Comparison of ENCODE assay signal across 1 cellular context in the genomic region with DNA sequence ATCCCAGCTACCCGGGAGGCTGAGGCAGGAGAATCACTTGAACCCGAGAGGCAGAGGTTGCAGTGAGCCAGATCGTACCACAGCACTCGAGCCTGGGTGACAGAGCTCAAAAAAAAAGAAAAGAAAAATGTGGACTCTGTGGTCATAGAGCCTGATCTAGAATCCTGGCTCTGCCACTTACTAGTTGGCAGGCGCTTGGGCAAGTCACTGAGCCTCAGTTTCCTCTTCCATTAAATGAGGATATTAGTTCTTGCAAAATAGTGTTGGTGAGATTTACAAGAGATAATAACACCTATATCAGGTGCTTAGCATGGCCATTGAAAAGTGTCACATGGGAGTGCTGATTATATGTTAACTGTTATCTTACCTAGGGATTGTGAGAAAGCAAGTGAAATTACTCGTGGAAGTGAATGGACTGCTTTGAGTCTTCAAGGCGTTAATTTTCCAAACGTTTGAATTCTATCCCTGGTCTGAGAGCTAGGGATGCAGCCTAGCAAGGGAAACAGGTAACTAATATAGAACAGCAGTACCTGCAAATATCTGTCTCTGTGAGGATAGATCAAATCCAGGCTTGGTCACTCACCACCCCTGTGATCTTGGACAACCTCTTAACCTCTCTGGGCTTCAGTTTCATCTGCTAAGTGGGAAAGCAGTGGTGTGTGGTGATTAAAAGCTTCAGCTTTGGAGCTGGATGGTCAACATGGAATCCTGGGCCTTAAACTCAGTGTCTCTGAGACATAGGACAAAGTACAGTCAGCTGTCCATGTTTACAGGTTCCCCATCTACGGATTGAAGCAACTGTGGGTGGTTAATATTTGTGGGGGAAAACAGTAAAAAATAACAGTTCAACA.
A peak's percentile ranks its signal among the peaks of the same experiment; 100 is the strongest.
TF ChIP-seq lines count a peak whose summit lies in the region.

No MANE protein-coding gene starts in this region.

TF ChIP-seq in HepG2, 621 proteins besides CTCF, POLR2A, EP300 and RAD21 (continued from another document and continues in another):
- TF ChIP-seq ZBTB21 (CRISPR knock-in tag; IDR thresholded peaks at IDR 0.05) (no peak), ZC3H13 (CRISPR knock-in tag; IDR thresholded peaks at IDR 0.05) (no peak), CREM (IDR thresholded peaks at IDR 0.05) (peak; percentile 61), CREM (CRISPR knock-in tag; IDR thresholded peaks at IDR 0.05) (no peak), KMT2B (CRISPR knock-in tag; IDR thresholded peaks at IDR 0.05) (0 out of 2 replicates have a peak, but pooled peaks have one; percentile 25), RBM22 (optimal IDR thresholded peaks at IDR 0.05; ENCODE audit: low read length) (no peak), RFX3 (CRISPR knock-in tag; IDR thresholded peaks at IDR 0.05) (no peak), ERF (CRISPR knock-in tag; IDR thresholded peaks at IDR 0.05) (no peak; the same call in 1 of the 2 replicates), ZNF234 (CRISPR knock-in tag; conservative IDR thresholded peaks at IDR 0.05) (no peak), HNF4A (CRISPR knock-in tag; IDR thresholded peaks at IDR 0.05) (peak; percentile 93), TOE1 (CRISPR knock-in tag; IDR thresholded peaks at IDR 0.05) (no peak), MEIS2 (CRISPR knock-in tag; IDR thresholded peaks at IDR 0.05) (no peak), ARNT2 (CRISPR knock-in tag; IDR thresholded peaks at IDR 0.05; ENCODE audit: low read depth) (no peak), SMC3 (IDR thresholded peaks at IDR 0.05; ENCODE audit: low read length) (no peak), GZF1 (CRISPR knock-in tag; IDR thresholded peaks at IDR 0.05) (no peak), ZNF282 (IDR thresholded peaks at IDR 0.05; ENCODE audit: partially characterized antibody) (no peak), TCF12 (IDR thresholded peaks at IDR 0.05) (no peak), TCF12 (CRISPR knock-in tag; IDR thresholded peaks at IDR 0.05) (no peak), GABPB1 (CRISPR knock-in tag; IDR thresholded peaks at IDR 0.05) (no peak; the same call in 1 of the 2 replicates), SOX13 (IDR thresholded peaks at IDR 0.05) (no peak), SOX13 (CRISPR knock-in tag; conservative IDR thresholded peaks at IDR 0.05 in 1 of 2, IDR thresholded peaks at IDR 0.05 in 1 of 2) (peak in 1 of 2 experiments; percentile 46; a peak in 1 of 4 replicates), YY1 (IDR thresholded peaks at IDR 0.05; ENCODE audit: insufficient read depth, insufficient replicate concordance, low read depth, low read length) (peak; percentile 20), GTF3A (CRISPR knock-in tag; conservative IDR thresholded peaks at IDR 0.05) (no peak), CEBPG (CRISPR knock-in tag; IDR thresholded peaks at IDR 0.05) (peak; percentile 65), POLR2AphosphoS2 (IDR thresholded peaks at IDR 0.05; ENCODE audit: low read depth, low read length) (no peak), SAP130 (CRISPR knock-in tag; IDR thresholded peaks at IDR 0.05; ENCODE audit: low read depth) (peak; percentile 90), SOX5 (CRISPR knock-in tag; IDR thresholded peaks at IDR 0.05; ENCODE audit: borderline replicate concordance) (peak; percentile 40; the same call in 1 of the 2 replicates), ZSCAN9 (CRISPR knock-in tag; IDR thresholded peaks at IDR 0.05; ENCODE audit: borderline replicate concordance) (peak; percentile 45; the same call in 1 of the 2 replicates), ZNF24 (IDR thresholded peaks at IDR 0.05) (no peak), POGZ (CRISPR knock-in tag; IDR thresholded peaks at IDR 0.05) (peak; percentile 32; the same call in 1 of the 2 replicates), RAD51 (IDR thresholded peaks at IDR 0.05; ENCODE audit: borderline replicate concordance) (no peak)
- TF ChIP-seq, protein P1, sequence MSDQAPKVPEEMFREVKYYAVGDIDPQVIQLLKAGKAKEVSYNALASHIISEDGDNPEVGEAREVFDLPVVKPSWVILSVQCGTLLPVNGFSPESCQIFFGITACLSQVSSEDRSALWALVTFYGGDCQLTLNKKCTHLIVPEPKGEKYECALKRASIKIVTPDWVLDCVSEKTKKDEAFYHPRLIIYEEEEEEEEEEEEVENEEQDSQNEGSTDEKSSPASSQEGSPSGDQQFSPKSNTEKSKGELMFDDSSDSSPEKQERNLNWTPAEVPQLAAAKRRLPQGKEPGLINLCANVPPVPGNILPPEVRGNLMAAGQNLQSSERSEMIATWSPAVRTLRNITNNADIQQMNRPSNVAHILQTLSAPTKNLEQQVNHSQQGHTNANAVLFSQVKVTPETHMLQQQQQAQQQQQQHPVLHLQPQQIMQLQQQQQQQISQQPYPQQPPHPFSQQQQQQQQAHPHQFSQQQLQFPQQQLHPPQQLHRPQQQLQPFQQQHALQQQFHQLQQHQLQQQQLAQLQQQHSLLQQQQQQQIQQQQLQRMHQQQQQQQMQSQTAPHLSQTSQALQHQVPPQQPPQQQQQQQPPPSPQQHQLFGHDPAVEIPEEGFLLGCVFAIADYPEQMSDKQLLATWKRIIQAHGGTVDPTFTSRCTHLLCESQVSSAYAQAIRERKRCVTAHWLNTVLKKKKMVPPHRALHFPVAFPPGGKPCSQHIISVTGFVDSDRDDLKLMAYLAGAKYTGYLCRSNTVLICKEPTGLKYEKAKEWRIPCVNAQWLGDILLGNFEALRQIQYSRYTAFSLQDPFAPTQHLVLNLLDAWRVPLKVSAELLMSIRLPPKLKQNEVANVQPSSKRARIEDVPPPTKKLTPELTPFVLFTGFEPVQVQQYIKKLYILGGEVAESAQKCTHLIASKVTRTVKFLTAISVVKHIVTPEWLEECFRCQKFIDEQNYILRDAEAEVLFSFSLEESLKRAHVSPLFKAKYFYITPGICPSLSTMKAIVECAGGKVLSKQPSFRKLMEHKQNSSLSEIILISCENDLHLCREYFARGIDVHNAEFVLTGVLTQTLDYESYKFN (CRISPR knock-in tag; conservative IDR thresholded peaks at IDR 0.05), result peak; percentile 84
- TF ChIP-seq, protein P2, sequence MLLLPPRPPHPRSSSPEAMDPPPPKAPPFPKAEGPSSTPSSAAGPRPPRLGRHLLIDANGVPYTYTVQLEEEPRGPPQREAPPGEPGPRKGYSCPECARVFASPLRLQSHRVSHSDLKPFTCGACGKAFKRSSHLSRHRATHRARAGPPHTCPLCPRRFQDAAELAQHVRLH (CRISPR knock-in tag; IDR thresholded peaks at IDR 0.05; ENCODE audit: borderline replicate concordance, low read depth), result peak; percentile 26; the same call in 1 of the 2 replicates
- TF ChIP-seq, protein P3, sequence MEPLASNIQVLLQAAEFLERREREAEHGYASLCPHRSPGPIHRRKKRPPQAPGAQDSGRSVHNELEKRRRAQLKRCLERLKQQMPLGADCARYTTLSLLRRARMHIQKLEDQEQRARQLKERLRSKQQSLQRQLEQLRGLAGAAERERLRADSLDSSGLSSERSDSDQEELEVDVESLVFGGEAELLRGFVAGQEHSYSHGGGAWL (CRISPR knock-in tag; IDR thresholded peaks at IDR 0.05), result no peak
- TF ChIP-seq, protein P4, sequence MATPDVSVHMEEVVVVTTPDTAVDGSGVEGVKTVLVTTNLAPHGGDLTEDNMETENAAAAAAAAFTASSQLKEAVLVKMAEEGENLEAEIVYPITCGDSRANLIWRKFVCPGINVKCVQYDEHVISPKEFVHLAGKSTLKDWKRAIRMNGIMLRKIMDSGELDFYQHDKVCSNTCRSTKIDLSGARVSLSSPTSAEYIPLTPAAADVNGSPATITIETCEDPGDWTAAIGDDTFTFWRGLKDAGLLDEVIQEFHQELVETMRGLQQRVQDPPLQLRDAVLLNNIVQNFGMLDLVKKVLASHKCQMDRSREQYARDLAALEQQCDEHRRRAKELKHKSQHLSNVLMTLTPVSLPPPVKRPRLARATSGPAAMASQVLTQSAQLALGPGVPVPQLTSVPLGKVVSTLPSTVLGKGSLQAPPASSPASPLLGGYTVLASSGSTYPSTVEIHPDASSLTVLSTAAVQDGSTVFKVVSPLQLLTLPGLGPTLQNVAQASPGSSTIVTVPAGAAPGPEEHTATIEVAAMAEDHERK (CRISPR knock-in tag; IDR thresholded peaks at IDR 0.05; ENCODE audit: low read depth), result no peak
- TF ChIP-seq, protein P5, sequence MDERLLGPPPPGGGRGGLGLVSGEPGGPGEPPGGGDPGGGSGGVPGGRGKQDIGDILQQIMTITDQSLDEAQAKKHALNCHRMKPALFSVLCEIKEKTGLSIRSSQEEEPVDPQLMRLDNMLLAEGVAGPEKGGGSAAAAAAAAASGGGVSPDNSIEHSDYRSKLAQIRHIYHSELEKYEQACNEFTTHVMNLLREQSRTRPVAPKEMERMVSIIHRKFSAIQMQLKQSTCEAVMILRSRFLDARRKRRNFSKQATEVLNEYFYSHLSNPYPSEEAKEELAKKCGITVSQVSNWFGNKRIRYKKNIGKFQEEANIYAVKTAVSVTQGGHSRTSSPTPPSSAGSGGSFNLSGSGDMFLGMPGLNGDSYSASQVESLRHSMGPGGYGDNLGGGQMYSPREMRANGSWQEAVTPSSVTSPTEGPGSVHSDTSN (CRISPR knock-in tag; IDR thresholded peaks at IDR 0.05), result no peak
- TF ChIP-seq, protein P6, sequence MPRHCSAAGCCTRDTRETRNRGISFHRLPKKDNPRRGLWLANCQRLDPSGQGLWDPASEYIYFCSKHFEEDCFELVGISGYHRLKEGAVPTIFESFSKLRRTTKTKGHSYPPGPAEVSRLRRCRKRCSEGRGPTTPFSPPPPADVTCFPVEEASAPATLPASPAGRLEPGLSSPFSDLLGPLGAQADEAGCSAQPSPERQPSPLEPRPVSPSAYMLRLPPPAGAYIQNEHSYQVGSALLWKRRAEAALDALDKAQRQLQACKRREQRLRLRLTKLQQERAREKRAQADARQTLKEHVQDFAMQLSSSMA (CRISPR knock-in tag; IDR thresholded peaks at IDR 0.05), result no peak
- TF ChIP-seq, protein P7, sequence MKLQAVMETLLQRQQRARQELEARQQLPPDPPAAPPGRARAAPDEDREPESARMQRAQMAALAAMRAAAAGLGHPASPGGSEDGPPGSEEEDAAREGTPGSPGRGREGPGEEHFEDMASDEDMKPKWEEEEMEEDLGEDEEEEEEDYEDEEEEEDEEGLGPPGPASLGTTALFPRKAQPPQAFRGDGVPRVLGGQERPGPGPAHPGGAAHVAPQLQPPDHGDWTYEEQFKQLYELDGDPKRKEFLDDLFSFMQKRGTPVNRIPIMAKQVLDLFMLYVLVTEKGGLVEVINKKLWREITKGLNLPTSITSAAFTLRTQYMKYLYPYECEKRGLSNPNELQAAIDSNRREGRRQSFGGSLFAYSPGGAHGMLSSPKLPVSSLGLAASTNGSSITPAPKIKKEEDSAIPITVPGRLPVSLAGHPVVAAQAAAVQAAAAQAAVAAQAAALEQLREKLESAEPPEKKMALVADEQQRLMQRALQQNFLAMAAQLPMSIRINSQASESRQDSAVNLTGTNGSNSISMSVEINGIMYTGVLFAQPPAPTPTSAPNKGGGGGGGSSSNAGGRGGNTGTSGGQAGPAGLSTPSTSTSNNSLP (IDR thresholded peaks at IDR 0.05; ENCODE audit: low read depth, low read length), result no peak
- TF ChIP-seq, protein P8, sequence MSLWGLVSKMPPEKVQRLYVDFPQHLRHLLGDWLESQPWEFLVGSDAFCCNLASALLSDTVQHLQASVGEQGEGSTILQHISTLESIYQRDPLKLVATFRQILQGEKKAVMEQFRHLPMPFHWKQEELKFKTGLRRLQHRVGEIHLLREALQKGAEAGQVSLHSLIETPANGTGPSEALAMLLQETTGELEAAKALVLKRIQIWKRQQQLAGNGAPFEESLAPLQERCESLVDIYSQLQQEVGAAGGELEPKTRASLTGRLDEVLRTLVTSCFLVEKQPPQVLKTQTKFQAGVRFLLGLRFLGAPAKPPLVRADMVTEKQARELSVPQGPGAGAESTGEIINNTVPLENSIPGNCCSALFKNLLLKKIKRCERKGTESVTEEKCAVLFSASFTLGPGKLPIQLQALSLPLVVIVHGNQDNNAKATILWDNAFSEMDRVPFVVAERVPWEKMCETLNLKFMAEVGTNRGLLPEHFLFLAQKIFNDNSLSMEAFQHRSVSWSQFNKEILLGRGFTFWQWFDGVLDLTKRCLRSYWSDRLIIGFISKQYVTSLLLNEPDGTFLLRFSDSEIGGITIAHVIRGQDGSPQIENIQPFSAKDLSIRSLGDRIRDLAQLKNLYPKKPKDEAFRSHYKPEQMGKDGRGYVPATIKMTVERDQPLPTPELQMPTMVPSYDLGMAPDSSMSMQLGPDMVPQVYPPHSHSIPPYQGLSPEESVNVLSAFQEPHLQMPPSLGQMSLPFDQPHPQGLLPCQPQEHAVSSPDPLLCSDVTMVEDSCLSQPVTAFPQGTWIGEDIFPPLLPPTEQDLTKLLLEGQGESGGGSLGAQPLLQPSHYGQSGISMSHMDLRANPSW (CRISPR knock-in tag; IDR thresholded peaks at IDR 0.05; ENCODE audit: borderline replicate concordance), result no peak
- TF ChIP-seq, protein P9, sequence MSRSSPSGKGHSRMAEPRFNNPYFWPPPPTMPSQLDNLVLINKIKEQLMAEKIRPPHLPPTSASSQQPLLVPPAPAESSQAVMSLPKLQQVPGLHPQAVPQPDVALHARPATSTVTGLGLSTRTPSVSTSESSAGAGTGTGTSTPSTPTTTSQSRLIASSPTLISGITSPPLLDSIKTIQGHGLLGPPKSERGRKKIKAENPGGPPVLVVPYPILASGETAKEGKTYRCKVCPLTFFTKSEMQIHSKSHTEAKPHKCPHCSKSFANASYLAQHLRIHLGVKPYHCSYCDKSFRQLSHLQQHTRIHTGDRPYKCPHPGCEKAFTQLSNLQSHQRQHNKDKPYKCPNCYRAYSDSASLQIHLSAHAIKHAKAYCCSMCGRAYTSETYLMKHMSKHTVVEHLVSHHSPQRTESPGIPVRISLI (CRISPR knock-in tag; IDR thresholded peaks at IDR 0.05; ENCODE audit: borderline replicate concordance), result no peak
- TF ChIP-seq, protein P10, sequence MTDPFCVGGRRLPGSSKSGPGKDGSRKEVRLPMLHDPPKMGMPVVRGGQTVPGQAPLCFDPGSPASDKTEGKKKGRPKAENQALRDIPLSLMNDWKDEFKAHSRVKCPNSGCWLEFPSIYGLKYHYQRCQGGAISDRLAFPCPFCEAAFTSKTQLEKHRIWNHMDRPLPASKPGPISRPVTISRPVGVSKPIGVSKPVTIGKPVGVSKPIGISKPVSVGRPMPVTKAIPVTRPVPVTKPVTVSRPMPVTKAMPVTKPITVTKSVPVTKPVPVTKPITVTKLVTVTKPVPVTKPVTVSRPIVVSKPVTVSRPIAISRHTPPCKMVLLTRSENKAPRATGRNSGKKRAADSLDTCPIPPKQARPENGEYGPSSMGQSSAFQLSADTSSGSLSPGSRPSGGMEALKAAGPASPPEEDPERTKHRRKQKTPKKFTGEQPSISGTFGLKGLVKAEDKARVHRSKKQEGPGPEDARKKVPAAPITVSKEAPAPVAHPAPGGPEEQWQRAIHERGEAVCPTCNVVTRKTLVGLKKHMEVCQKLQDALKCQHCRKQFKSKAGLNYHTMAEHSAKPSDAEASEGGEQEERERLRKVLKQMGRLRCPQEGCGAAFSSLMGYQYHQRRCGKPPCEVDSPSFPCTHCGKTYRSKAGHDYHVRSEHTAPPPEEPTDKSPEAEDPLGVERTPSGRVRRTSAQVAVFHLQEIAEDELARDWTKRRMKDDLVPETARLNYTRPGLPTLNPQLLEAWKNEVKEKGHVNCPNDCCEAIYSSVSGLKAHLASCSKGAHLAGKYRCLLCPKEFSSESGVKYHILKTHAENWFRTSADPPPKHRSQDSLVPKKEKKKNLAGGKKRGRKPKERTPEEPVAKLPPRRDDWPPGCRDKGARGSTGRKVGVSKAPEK (CRISPR knock-in tag; IDR thresholded peaks at IDR 0.05; ENCODE audit: borderline replicate concordance), result no peak
- TF ChIP-seq, protein P11, sequence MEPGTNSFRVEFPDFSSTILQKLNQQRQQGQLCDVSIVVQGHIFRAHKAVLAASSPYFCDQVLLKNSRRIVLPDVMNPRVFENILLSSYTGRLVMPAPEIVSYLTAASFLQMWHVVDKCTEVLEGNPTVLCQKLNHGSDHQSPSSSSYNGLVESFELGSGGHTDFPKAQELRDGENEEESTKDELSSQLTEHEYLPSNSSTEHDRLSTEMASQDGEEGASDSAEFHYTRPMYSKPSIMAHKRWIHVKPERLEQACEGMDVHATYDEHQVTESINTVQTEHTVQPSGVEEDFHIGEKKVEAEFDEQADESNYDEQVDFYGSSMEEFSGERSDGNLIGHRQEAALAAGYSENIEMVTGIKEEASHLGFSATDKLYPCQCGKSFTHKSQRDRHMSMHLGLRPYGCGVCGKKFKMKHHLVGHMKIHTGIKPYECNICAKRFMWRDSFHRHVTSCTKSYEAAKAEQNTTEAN (CRISPR knock-in tag; conservative IDR thresholded peaks at IDR 0.05), result no peak; the same call in 1 of the 2 replicates
